ENCODE assay signal across 7 cellular contexts in the genomic region with DNA sequence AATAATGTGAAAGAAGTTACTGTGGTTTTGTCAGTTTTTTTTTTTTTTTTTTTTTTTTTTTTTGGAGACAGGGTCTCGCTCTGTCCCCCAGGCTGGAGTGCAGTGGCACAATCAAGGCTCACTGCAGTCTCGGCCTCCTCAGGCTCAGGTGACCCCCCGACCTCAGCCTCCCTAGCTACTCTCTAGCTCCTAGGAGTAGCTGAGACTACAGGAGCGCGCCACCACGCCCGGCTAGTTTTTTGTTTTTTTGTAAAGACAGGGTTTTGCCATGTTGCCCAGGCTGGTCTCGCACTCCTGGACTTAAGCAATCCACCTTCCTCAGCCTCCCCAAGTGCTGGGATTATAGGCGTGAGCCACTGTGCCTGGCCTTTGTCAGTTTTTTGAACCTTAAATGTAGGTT. TPM values are rescaled to one million over a fixed set of nuclear protein-coding genes. Genes with fewer than 3 reads are reported as not detected.
A peak's percentile ranks its signal among the peaks of the same experiment; 100 is the strongest.
DNase-seq lines count a peak whose midpoint lies in the region; ATAC-seq and TF ChIP-seq lines count a peak whose summit lies in the region.
"Not testable (repeated sequence)": the region's sequence is repeated elsewhere in the genome, so short reads cannot be mapped to it uniquely, and the experiment has no call there.

No MANE protein-coding gene starts in this region.

- H3K4me1 ChIP-seq in Karpas-422 (ENCODE audit: low read length): peaks cover 23% of the 10 kb centered on the region
- H3K4me1 ChIP-seq in SK-N-SH (ENCODE audit: control insufficient read depth in 1 of 2, insufficient read depth in 2 of 2, low read depth in 1 of 2, low read length in 1 of 2); endodermal cell (ENCODE audit: control insufficient read depth, insufficient read depth, low read length); right cardiac atrium (ENCODE audit: control insufficient read depth, insufficient read depth, low read length): not testable (repeated sequence)
- H3K4me1 ChIP-seq in spleen: peaks cover 19 to 76% (median 54%) of the 10 kb centered on the region in 6 donors

- peak; percentile 13 for DNase-seq in ELF-1 (ENCODE audit: low read depth, low spot score)
- DNase-seq in Karpas-422, SK-N-SH, endodermal cell: not testable (repeated sequence)
- DNase-seq in right cardiac atrium: peak in 2 of 3 donors; percentile 16 to 40
- peak; percentile 76 for DNase-seq in spleen

- ATAC-seq in right cardiac atrium: not testable (repeated sequence)

- not testable (repeated sequence) for H3K27me3 ChIP-seq in Karpas-422 (ENCODE audit: low read length); SK-N-SH (ENCODE audit: insufficient read depth); endodermal cell (ENCODE audit: control insufficient read depth, insufficient read depth, low read length, poor library complexity, severe bottlenecking); right cardiac atrium (ENCODE audit: control insufficient read depth, insufficient read depth); neural cell (ENCODE audit: insufficient read depth, low read depth, low read length); spleen (replicated peaks in 1 of 7)

- not testable (repeated sequence) for TF ChIP-seq POLR2A in spleen (IDR thresholded peaks at IDR 0.05)

- TF ChIP-seq CTCF in SK-N-SH (IDR thresholded peaks at IDR 0.05); endodermal cell (conservative IDR thresholded peaks at IDR 0.05); neural cell (IDR thresholded peaks at IDR 0.05; ENCODE audit: poor library complexity, severe bottlenecking); spleen (IDR thresholded peaks at IDR 0.05 in 8 of 11, conservative IDR thresholded peaks at IDR 0.05 in 3 of 11): not testable (repeated sequence)

- not testable (repeated sequence) for H3K9me3 Mint-ChIP-seq in endodermal cell

- H3K4me3 ChIP-seq in Karpas-422 (ENCODE audit: low read length); SK-N-SH (ENCODE audit: low read depth in 2 of 2, low read length in 1 of 2); right cardiac atrium (ENCODE audit: low read length): not testable (repeated sequence)
- H3K4me3 ChIP-seq in endodermal cell (ENCODE audit: low read length): peak overlapping the region; percentile 97
- H3K4me3 ChIP-seq in neural cell (ENCODE audit: low read length): peak overlapping the region; percentile 97
- peak overlapping the region in 5 of 8 donors; percentile 4 to 97 (median 85) for H3K4me3 ChIP-seq in spleen

- not testable (repeated sequence) for H4K20me1 ChIP-seq in Karpas-422 (ENCODE audit: insufficient read depth, low read depth, low read length); neural cell (ENCODE audit: insufficient read depth)
- H4K20me1 ChIP-seq in SK-N-SH (ENCODE audit: insufficient read depth): peaks cover 50% of the 10 kb centered on the region

- not testable (repeated sequence) for H3K27me3 Mint-ChIP-seq in endodermal cell (ENCODE audit: insufficient read depth)

- POLR2A ChIA-PET in SK-N-SH (lab: Yijun Ruan, JAX): not testable (repeated sequence)

- not testable (repeated sequence) for TF ChIP-seq RAD21 in SK-N-SH (IDR thresholded peaks at IDR 0.05; ENCODE audit: low read length); neural cell (conservative IDR thresholded peaks at IDR 0.05)

- CTCF ChIA-PET in SK-N-SH (lab: Yijun Ruan, JAX): not testable (repeated sequence)

- H3K79me2 ChIP-seq in Karpas-422 (ENCODE audit: low read length) (peaks cover 74% of the 10 kb centered on the region), SK-N-SH (ENCODE audit: insufficient read depth) (peaks cover 76% of the 10 kb centered on the region), neural cell (replicated peaks; ENCODE audit: insufficient read depth, low read length) (peaks cover 60% of the 10 kb centered on the region)

- H3K4me2 ChIP-seq in Karpas-422 (ENCODE audit: low read depth, low read length, poor library complexity, severe bottlenecking): peak overlapping the region; percentile 83
- 0 out of 2 replicates have a peak overlapping the region, but pooled peaks have one; percentile 97 for H3K4me2 ChIP-seq in SK-N-SH
- H3K4me2 ChIP-seq in neural cell (ENCODE audit: low read length): not testable (repeated sequence)

- H3K9me2 ChIP-seq in Karpas-422 (replicated peaks; ENCODE audit: insufficient read depth, low read length); SK-N-SH; neural cell (ENCODE audit: insufficient read depth, low read length): not testable (repeated sequence)

- H3K9me3 ChIP-seq in Karpas-422 (ENCODE audit: low read length); SK-N-SH; endodermal cell (ENCODE audit: control insufficient read depth, low read length); right cardiac atrium (ENCODE audit: control insufficient read depth, low read length); neural cell (ENCODE audit: low read length); spleen: not testable (repeated sequence)

- not testable (repeated sequence) for H2AFZ ChIP-seq in Karpas-422 (ENCODE audit: low read length); SK-N-SH (ENCODE audit: low read depth); neural cell (ENCODE audit: low read depth, low read length)

- H3K36me3 ChIP-seq in Karpas-422 (ENCODE audit: insufficient read depth, low read length); neural cell (ENCODE audit: insufficient read depth, low read length): not testable (repeated sequence)
- H3K36me3 ChIP-seq in SK-N-SH (replicated peaks in 1 of 2; ENCODE audit: control insufficient read depth in 1 of 2, insufficient read depth in 2 of 2, low read length in 1 of 2) (peaks cover 11 to 19% of the 10 kb centered on the region in 2 experiments), endodermal cell (ENCODE audit: control insufficient read depth, insufficient read depth, low read length) (peaks cover 11% of the 10 kb centered on the region), spleen (peaks cover 0 to 29% (median 7%) of the 10 kb centered on the region in 6 donors)

- H3K9ac ChIP-seq in Karpas-422 (ENCODE audit: low read length); SK-N-SH; endodermal cell (ENCODE audit: extremely low read depth, low read length, poor library complexity, severe bottlenecking); neural cell (ENCODE audit: low read length): not testable (repeated sequence)

- WGBS in SK-N-SH (ENCODE audit: low lambda C conversion rate): 98% methylated on average over 9 of the region's 9 CpGs
- 93 to 100% methylated on average over 2 to 9 of the region's 9 CpGs for WGBS in endodermal cell (ENCODE audit: insufficient coverage in 1 of 2, insufficient read length in 1 of 2), 2 experiments
- 91% methylated on average over 9 of the region's 9 CpGs for WGBS in right cardiac atrium
- 76 to 82% (median 79%) methylated on average over 9 of the region's 9 CpGs for WGBS in spleen, 5 donors

- H3K4me3 Mint-ChIP-seq in endodermal cell: not testable (repeated sequence)

- not testable (repeated sequence) for H3K27ac ChIP-seq in Karpas-422 (ENCODE audit: low read length); endodermal cell (ENCODE audit: low read depth, low read length); right cardiac atrium (ENCODE audit: low read length); neural cell (ENCODE audit: low read length)
- H3K27ac ChIP-seq in SK-N-SH (ENCODE audit: low read depth in 2 of 2, low read length in 1 of 2) (peak overlapping the region in 1 of 2 experiments; percentile 91; a peak in 2 of 4 replicates), spleen (peak overlapping the region; percentile 37 to 99 (median 95))

- H3K4me1 Mint-ChIP-seq in endodermal cell: not testable (repeated sequence)

- intact Hi-C loops in right cardiac atrium (cut with DNase I); spleen (cut with DNase I; ENCODE audit: low total_unique reads): not testable (repeated sequence)

- peaks cover 13% of the 10 kb centered on the region for H3K36me3 Mint-ChIP-seq in endodermal cell (ENCODE audit: low read depth)

- not testable (repeated sequence) for TF ChIP-seq EP300 in SK-N-SH (IDR thresholded peaks at IDR 0.05; ENCODE audit: borderline replicate concordance in 1 of 2, low read depth in 1 of 2, low read length in 1 of 2); neural cell (conservative IDR thresholded peaks at IDR 0.05; ENCODE audit: poor library complexity, severe bottlenecking)

- peaks cover 13% of the 10 kb centered on the region for H3F3A ChIP-seq in SK-N-SH (replicated peaks; ENCODE audit: insufficient read depth)
- not testable (repeated sequence) for H3F3A ChIP-seq in neural cell (ENCODE audit: insufficient read depth, low read length, poor library complexity, severe bottlenecking)

- not testable (repeated sequence) for H3K27ac Mint-ChIP-seq in endodermal cell

RNA-seq across cellular contexts. Expression of a gene that starts 2.6 kb away (rescaled TPM):
- 187 and 230 TPM in 2 replicates for total RNA-seq in Karpas-422 (2014; rRNA removed; shearing (Covaris generic); ENCODE audit: low replicate concordance)
- polyA plus RNA-seq in SK-N-SH (2012; rRNA removed) (293 and 352 TPM in 2 replicates), right cardiac atrium (136 TPM), neural cell (600 and 620 TPM in 2 replicates), spleen (100 to 1,000 TPM in 2 of 3 donors, 10 to 100 TPM in 1; 86.7 to 153 (median 128) TPM)
- polyA plus RNA-seq in SK-N-SH (2012; cell fraction: cytosol; rRNA removed): 463 and 510 TPM in 2 replicates
- 125 and 166 TPM in 2 replicates for polyA plus RNA-seq in SK-N-SH (2012; cell fraction: nucleus; rRNA removed)
- total RNA-seq in endodermal cell (100 to 1,000 TPM; 233 to 295 TPM), right cardiac atrium (100 to 1,000 TPM; 150 to 180 (median 163) TPM), spleen (100 to 1,000 TPM; 173 to 313 (median 255) TPM)
- polyA plus RNA-seq in endodermal cell (2013, experiment 1 of 2): 249 TPM
- polyA plus RNA-seq in endodermal cell (2013, experiment 2 of 2): 228 TPM
- polyA minus RNA-seq in neural cell: 187 and 322 TPM in 2 replicates
